35 cellular contexts compared by ENCODE assay signal in the genomic region with DNA sequence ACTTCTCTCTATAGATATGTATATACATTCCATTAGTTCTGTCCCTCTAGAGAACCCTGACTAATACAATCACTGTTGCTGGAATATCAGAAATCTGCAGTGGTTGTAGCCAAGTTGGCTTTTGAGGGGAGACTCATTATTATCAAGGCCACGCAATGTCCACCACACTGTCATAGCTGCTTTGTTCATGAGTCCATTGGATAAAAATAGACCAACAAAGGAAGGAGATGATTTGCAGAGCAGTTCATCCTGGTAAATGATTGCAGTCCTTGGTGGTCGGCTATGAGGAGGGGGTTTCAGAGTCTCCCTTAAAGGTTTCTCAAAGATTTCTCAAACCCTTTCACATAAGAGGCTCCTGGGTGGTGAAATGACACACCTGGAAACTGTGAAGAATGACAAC.
"Had no signal": no experiment of that assay in that cellular context is flagged by ENCODE, and none has a peak within 500 bp of the region (broad histone marks: within the 10 kb centered on the region; RNA-seq: fewer than 3 reads in every experiment).

No MANE protein-coding gene starts in this region.

- H3K9me3 ChIP-seq: MG63 had no signal

- DNase-seq: Karpas-422, Kasumi-1, KBM-7, KG1, MG63, MM.1S, MV-4-11, NCI-H1048, NCI-H1092, NCI-H1092 treated with DMSO at 0.1 percent for 48 hours, NCI-H1105, NCI-H1105 treated with DMSO at 0.1 percent for 48 hours, NCI-H1417, NCI-H1417 treated with DMSO at 0.1 percent for 48 hours, NCI-H1436, NCI-H1436 treated with DMSO at 0.1 percent for 48 hours, NCI-H146, NCI-H1694, NCI-H1694 treated with DMSO at 0.1 percent for 48 hours, NCI-H187, NCI-H187 treated with DMSO at 0.1 percent for 48 hours, NCI-H1930, NCI-H2029, NCI-H2029 treated with DMSO at 0.1 percent for 48 hours, NCI-H2081, NCI-H2081 treated with DMSO at 0.1 percent for 48 hours, NCI-H2107, NCI-H2171, NCI-H2171 treated with DMSO at 0.1 percent for 48 hours, NCI-H2227 treated with DMSO at 0.1 percent for 48 hours, NCI-H226, NCI-H345, NCI-H446, NCI-H446 treated with DMSO at 0.1 percent for 48 hours had no signal

- H3K27ac ChIP-seq: KMS-11 had no signal

- H3K9ac ChIP-seq: KMS-11 had no signal

- H3K36me3 ChIP-seq: MG63 had no signal

- H3K4me3 ChIP-seq: MG63 had no signal

- H3K4me2 ChIP-seq: KMS-11 had no signal
